14 cellular contexts compared by ENCODE assay signal in the genomic region with DNA sequence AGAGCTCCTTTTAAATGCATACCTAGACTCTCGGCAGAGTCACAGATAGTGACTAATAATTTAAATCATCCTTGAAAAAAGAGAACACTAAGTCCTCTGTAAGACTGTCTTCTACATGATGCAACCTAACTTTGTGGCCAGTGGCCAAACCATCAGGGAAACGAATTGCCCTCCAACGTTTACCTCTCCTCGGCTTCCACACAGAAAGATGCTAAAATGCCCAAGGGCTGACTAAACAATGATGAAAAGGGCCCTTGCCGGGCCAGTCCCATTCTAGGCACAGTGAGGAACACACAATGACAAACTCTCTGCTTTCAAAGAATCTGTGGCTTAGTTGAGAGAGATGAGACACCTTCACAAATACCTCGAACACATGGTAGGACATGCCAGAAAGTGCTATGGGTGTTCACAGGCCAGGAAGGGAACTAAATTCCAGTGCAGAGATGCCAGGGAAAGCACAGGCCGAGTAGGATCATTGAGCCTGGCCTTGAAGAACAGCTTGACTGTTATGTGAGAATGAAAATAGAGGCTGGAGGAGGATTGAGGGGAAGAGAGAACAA. TPM values are rescaled to one million over a fixed set of nuclear protein-coding genes. Genes with fewer than 3 reads are reported as not detected.
A peak's percentile ranks its signal among the peaks of the same experiment; 100 is the strongest.
DNase-seq lines count a peak whose midpoint lies in the region; ATAC-seq, FAIRE-seq and TF ChIP-seq lines count a peak whose summit lies in the region.
"Had no signal": no experiment of that assay in that cellular context is flagged by ENCODE, and none has a peak within 500 bp of the region (broad histone marks: within the 10 kb centered on the region; RNA-seq: fewer than 3 reads in every experiment).

No MANE protein-coding gene starts in this region.

- TF ChIP-seq POLR2A in A549 (IDR thresholded peaks at IDR 0.05; ENCODE audit: low read length) = no peak
- TF ChIP-seq POLR2A in body of pancreas (IDR thresholded peaks at IDR 0.05) = no peak

- H3K27me3 Mint-ChIP-seq in neural progenitor cell (ENCODE audit: insufficient read depth, low read depth) = no peaks in the 10 kb centered on the region
- H3K27me3 Mint-ChIP-seq: activated naive CD4-positive, alpha-beta T cell treated with anti-CD3 and anti-CD28 coated beads, Interleukin-2, amount 10 ng/mL, durations not matched to agents 7 days and 5 days had no signal

- ATAC-seq in A549 (peak; percentile 85 to 86), body of pancreas (no peak), HG03354 (IDR thresholded peaks at IDR 0.05; ENCODE audit: poor library complexity, severe bottlenecking, unreplicated experiment) (no peak)

- H3K4me1 Mint-ChIP-seq in neural progenitor cell = no peaks in the 10 kb centered on the region
- H3K4me1 Mint-ChIP-seq: activated naive CD4-positive, alpha-beta T cell treated with anti-CD3 and anti-CD28 coated beads, Interleukin-2, amount 10 ng/mL, durations not matched to agents 7 days and 5 days had no signal

- DNase-seq in A549 (ENCODE audit: low read depth in 1 of 2, low spot score in 1 of 2) (peak; percentile 38 to 79), HCEC 1CT (peak; percentile 84), body of pancreas (no peak), kidney (no peak), NCI-H1694 (lab: John Stamatoyannopoulos, UW) (no peak), NCI-H345 treated with DMSO at 0.1 percent for 48 hours (lab: John Stamatoyannopoulos, UW; ENCODE audit: unreplicated experiment) (no peak), neural progenitor cell (ENCODE audit: low spot score) (no peak)
- DNase-seq: activated CD4-positive, alpha-beta T cell treated with anti-CD3 and anti-CD28 coated beads for 48 hours; activated naive CD4-positive, alpha-beta T cell treated with anti-CD3 and anti-CD28 coated beads, Interleukin-2, amount 10 ng/mL, durations not matched to agents 7 days and 5 days; NCI-H2171; psoas muscle; SIG-M5 had no signal

- peaks cover 39% of the 10 kb centered on the region for H3K36me3 Mint-ChIP-seq in neural progenitor cell

- H3K79me2 ChIP-seq in neural progenitor cell (ENCODE audit: low read depth) = no peaks in the 10 kb centered on the region

- H3K36me3 ChIP-seq in body of pancreas (replicated peaks in 1 of 2; ENCODE audit: insufficient read depth in 1 of 2, low read depth in 2 of 2) (peaks cover 4 to 15% of the 10 kb centered on the region in 2 donors), kidney (ENCODE audit: control insufficient read depth in 1 of 2, insufficient read depth in 2 of 2, low read length in 2 of 2) (peaks cover 28 to 45% of the 10 kb centered on the region in 2 donors), neural progenitor cell (peaks cover 25% of the 10 kb centered on the region)

- H2AFZ ChIP-seq in neural progenitor cell (replicated peaks) = no peak overlapping the region

- H3K9me3 Mint-ChIP-seq in neural progenitor cell = no peaks in the 10 kb centered on the region
- H3K9me3 Mint-ChIP-seq: activated naive CD4-positive, alpha-beta T cell treated with anti-CD3 and anti-CD28 coated beads, Interleukin-2, amount 10 ng/mL, durations not matched to agents 7 days and 5 days had no signal

- peak overlapping the region; percentile 86 for H3K4me2 ChIP-seq in A549
- no peak overlapping the region for H3K4me2 ChIP-seq in neural progenitor cell
- H3K4me2 ChIP-seq: BLaER1 treated with 17β-estradiol and CSF1 and Interleukin-3, amounts not matched to agents 10 nM and 100 nM had no signal

- TF ChIP-seq CTCF in A549 (IDR thresholded peaks at IDR 0.05) = no peak
- TF ChIP-seq CTCF in body of pancreas (IDR thresholded peaks at IDR 0.05) = no peak
- no peak for TF ChIP-seq CTCF in kidney (IDR thresholded peaks at IDR 0.05; ENCODE audit: borderline replicate concordance, extremely low read depth, insufficient read depth)
- TF ChIP-seq CTCF in neural progenitor cell (IDR thresholded peaks at IDR 0.05) = no peak

- H3K27ac Mint-ChIP-seq in neural progenitor cell = no peak overlapping the region
- H3K27ac Mint-ChIP-seq: activated naive CD4-positive, alpha-beta T cell treated with anti-CD3 and anti-CD28 coated beads, Interleukin-2, amount 10 ng/mL, durations not matched to agents 7 days and 5 days had no signal

- H3K4me1 ChIP-seq in A549 = peaks cover 29% of the 10 kb centered on the region
- peaks cover 6% of the 10 kb centered on the region for H3K4me1 ChIP-seq in body of pancreas
- peaks cover 4% of the 10 kb centered on the region in 2 donors for H3K4me1 ChIP-seq in kidney (ENCODE audit: control insufficient read depth in 1 of 2, insufficient read depth in 1 of 2, low read depth in 1 of 2, low read length in 2 of 2)
- no peaks in the 10 kb centered on the region for H3K4me1 ChIP-seq in neural progenitor cell
- H3K4me1 ChIP-seq: BLaER1 treated with 17β-estradiol and CSF1 and Interleukin-3, amounts not matched to agents 10 nM and 100 nM; psoas muscle had no signal

- peak overlapping the region; percentile 90 to 98 for H3K27ac ChIP-seq in A549
- H3K27ac ChIP-seq in body of pancreas = peak overlapping the region in 3 of 4 donors; percentile 11 to 75 (median 46)
- peak overlapping the region; percentile 10 to 62 for H3K27ac ChIP-seq in kidney (ENCODE audit: low read depth in 2 of 2, low read length in 2 of 2)
- H3K27ac ChIP-seq in neural progenitor cell = no peak overlapping the region
- H3K27ac ChIP-seq: BLaER1 treated with 17β-estradiol and CSF1 and Interleukin-3, amounts not matched to agents 10 nM and 100 nM; psoas muscle had no signal

- H3K27me3 ChIP-seq in body of pancreas (no peaks in the 10 kb centered on the region), neural progenitor cell (no peaks in the 10 kb centered on the region)
- H3K27me3 ChIP-seq: BLaER1 treated with 17β-estradiol and CSF1 and Interleukin-3, amounts not matched to agents 10 nM and 100 nM had no signal

- no peaks in the 10 kb centered on the region for H3F3A ChIP-seq in neural progenitor cell (ENCODE audit: low read depth)

- POLR2A ChIA-PET in A549 (lab: Yijun Ruan, JAX) = interaction anchor here (1.5 kb wide), 1 partner anchor 14 kb away, joined by 3 read pairs; no protein-coding TSS in a partner anchor

- H3K9ac ChIP-seq in kidney (ENCODE audit: low read length in 2 of 2) (no peak overlapping the region), neural progenitor cell (no peak overlapping the region)
- H3K9ac ChIP-seq: BLaER1 treated with 17β-estradiol and CSF1 and Interleukin-3, amounts not matched to agents 10 nM and 100 nM had no signal

- WGBS in A549 (ENCODE audit: missing lambda C conversion rate) = 2% methylated on average over 7 of the region's 7 CpGs
- 51 to 66% methylated on average over 7 of the region's 7 CpGs for WGBS in body of pancreas, 2 donors

- FAIRE-seq in A549 (lab: Jason Lieb, UNC) = no peak
- no peak for FAIRE-seq in kidney (lab: Jason Lieb, UNC)

- peak in 1 of 2 experiments; percentile 2; a peak in 1 of 5 replicates for TF ChIP-seq EP300 in A549 (IDR thresholded peaks at IDR 0.05)

- no peaks in the 10 kb centered on the region for H3K9me3 ChIP-seq in A549
- no peaks in the 10 kb centered on the region for H3K9me3 ChIP-seq in body of pancreas
- H3K9me3 ChIP-seq in kidney (ENCODE audit: control insufficient read depth in 1 of 2, low read length in 2 of 2) = no peaks in the 10 kb centered on the region
- H3K9me3 ChIP-seq in neural progenitor cell (ENCODE audit: low read depth) = no peaks in the 10 kb centered on the region
- H3K9me3 ChIP-seq: psoas muscle had no signal

- H4K20me1 ChIP-seq in neural progenitor cell (ENCODE audit: low read depth) = no peaks in the 10 kb centered on the region
- H4K20me1 ChIP-seq: BLaER1 treated with 17β-estradiol and CSF1 and Interleukin-3, amounts not matched to agents 10 nM and 100 nM had no signal

- no peak overlapping the region for H3K4me3 Mint-ChIP-seq in neural progenitor cell
- H3K4me3 Mint-ChIP-seq: activated naive CD4-positive, alpha-beta T cell treated with anti-CD3 and anti-CD28 coated beads, Interleukin-2, amount 10 ng/mL, durations not matched to agents 7 days and 5 days had no signal

- CTCF ChIA-PET in A549 (lab: Yijun Ruan, JAX) = interaction anchor here (0.8 to 8.6 kb wide), 5 partner anchors 24 to 119 kb away, joined by 3 to 68 read pairs (median 3); no protein-coding TSS in a partner anchor

- peak overlapping the region; percentile 29; the same call in 2 of the 3 replicates for H3K4me3 ChIP-seq in A549
- no peak overlapping the region for H3K4me3 ChIP-seq in body of pancreas
- H3K4me3 ChIP-seq in kidney (ENCODE audit: low read length in 2 of 2) = no peak overlapping the region
- H3K4me3 ChIP-seq in neural progenitor cell = no peak overlapping the region
- H3K4me3 ChIP-seq: BLaER1 treated with 17β-estradiol and CSF1 and Interleukin-3, amounts not matched to agents 10 nM and 100 nM; psoas muscle had no signal

- TF ChIP-seq RAD21 in A549 (conservative IDR thresholded peaks at IDR 0.05 in 1 of 2, IDR thresholded peaks at IDR 0.05 in 1 of 2) = peak in 1 of 2 experiments; percentile 26; a peak in 1 of 5 replicates

- intact Hi-C loops in body of pancreas (cut with DNase I) = no loop called here
- intact Hi-C loops in kidney (cut with DNase I) = no loop called here

RNA-seq across cellular contexts. Expression of a gene that starts 35.3 kb away (rescaled TPM):
- polyA plus RNA-seq in A549 (2011; rRNA removed) = 0.80 and 0.93 TPM in 2 replicates
- polyA plus RNA-seq in A549 (2012; cell fraction: cytosol; rRNA removed) = 0.67 and 1.1 TPM in 2 replicates
- polyA plus RNA-seq in A549 (2012; cell fraction: nucleus; rRNA removed) = 3.8 and 4.0 TPM in 2 replicates
- 1.8 to 2.3 TPM (median 2.2 TPM) in 3 replicates for polyA plus RNA-seq in A549 (2017; fragmentation: RNase III; extraction: RNeasy Plus Mini Kit Qiagen cat#74134 plus additional on column Dnase treatment)
- polyA minus RNA-seq in A549 (2011; rRNA and poly(A)+ RNA removed) = 1.0 and 1.4 TPM in 2 replicates
- 1 to 10 TPM; 1.3 to 3.4 TPM for total RNA-seq in body of pancreas
- 9.1 TPM for total RNA-seq in kidney
- 1.8 TPM for polyA plus RNA-seq in kidney (ENCODE audit: insufficient read depth, low read depth, low replicate concordance)
- 2.8 and 5.0 TPM in 2 replicates for total RNA-seq in neural progenitor cell (ENCODE audit: low replicate concordance)

RNA-seq across cellular contexts. Expression of a gene that starts 48.8 kb away (rescaled TPM):
- 15.2 and 21.5 TPM in 2 replicates for polyA plus RNA-seq in A549 (2011; rRNA removed)
- polyA plus RNA-seq in A549 (2012; cell fraction: cytosol; rRNA removed) = 4.4 and 5.1 TPM in 2 replicates
- polyA plus RNA-seq in A549 (2012; cell fraction: nucleus; rRNA removed) = 5.5 and 11.7 TPM in 2 replicates
- polyA plus RNA-seq in A549 (2017; fragmentation: RNase III; extraction: RNeasy Plus Mini Kit Qiagen cat#74134 plus additional on column Dnase treatment) = 13.6 to 16.1 TPM (median 14.1 TPM) in 3 replicates
- polyA minus RNA-seq in A549 (2011; rRNA and poly(A)+ RNA removed) = 20.8 and 21.1 TPM in 2 replicates
- 10 to 100 TPM in 1 of 2 donors, 1 to 10 TPM in 1; 6.9 to 13.5 TPM for total RNA-seq in body of pancreas
- 21.8 TPM for total RNA-seq in kidney
- 4.2 TPM for polyA plus RNA-seq in kidney (ENCODE audit: insufficient read depth, low read depth, low replicate concordance)
- total RNA-seq in neural progenitor cell (ENCODE audit: low replicate concordance) = 24.1 and 30.8 TPM in 2 replicates

RNA-seq across cellular contexts. Expression of a gene that starts 49.2 kb away (rescaled TPM):
- polyA plus RNA-seq in A549 (2011; rRNA removed) (517 and 572 TPM in 2 replicates), A549 (2017; fragmentation: RNase III; extraction: RNeasy Plus Mini Kit Qiagen cat#74134 plus additional on column Dnase treatment) (621 to 751 TPM (median 643 TPM) in 3 replicates), kidney (ENCODE audit: insufficient read depth, low read depth, low replicate concordance) (394 TPM)
- 876 and 1,178 TPM in 2 replicates for polyA plus RNA-seq in A549 (2012; cell fraction: cytosol; rRNA removed)
- polyA plus RNA-seq in A549 (2012; cell fraction: nucleus; rRNA removed) = 419 and 424 TPM in 2 replicates
- 43.1 and 59.7 TPM in 2 replicates for polyA minus RNA-seq in A549 (2011; rRNA and poly(A)+ RNA removed)
- total RNA-seq in body of pancreas (10 to 100 TPM; 17.1 to 37.6 TPM), kidney (56.7 TPM), neural progenitor cell (ENCODE audit: low replicate concordance) (175 and 214 TPM in 2 replicates)

RNA-seq across cellular contexts. Expression of a gene that starts 59.7 kb away (rescaled TPM):
- polyA plus RNA-seq in A549 (2011; rRNA removed) (49.0 and 50.2 TPM in 2 replicates), A549 (2017; fragmentation: RNase III; extraction: RNeasy Plus Mini Kit Qiagen cat#74134 plus additional on column Dnase treatment) (27.9 to 32.2 TPM (median 31.8 TPM) in 3 replicates), kidney (ENCODE audit: insufficient read depth, low read depth, low replicate concordance) (21.0 TPM)
- 22.9 and 25.0 TPM in 2 replicates for polyA plus RNA-seq in A549 (2012; cell fraction: cytosol; rRNA removed)
- polyA plus RNA-seq in A549 (2012; cell fraction: nucleus; rRNA removed) = 6.4 and 11.0 TPM in 2 replicates
- polyA minus RNA-seq in A549 (2011; rRNA and poly(A)+ RNA removed) = 11.4 and 14.4 TPM in 2 replicates
- total RNA-seq in body of pancreas (1 to 10 TPM; 6.2 to 9.9 TPM), kidney (15.9 TPM), neural progenitor cell (ENCODE audit: low replicate concordance) (7.3 and 35.7 TPM in 2 replicates)

RNA-seq across cellular contexts. Expression of a gene that starts 59.9 kb away (rescaled TPM):
- polyA plus RNA-seq in A549 (2011; rRNA removed) = 4.1 and 4.2 TPM in 2 replicates
- polyA plus RNA-seq in A549 (2012; cell fraction: cytosol; rRNA removed) = 2.1 and 2.9 TPM in 2 replicates
- polyA plus RNA-seq in A549 (2012; cell fraction: nucleus; rRNA removed) = 1.6 and 2.0 TPM in 2 replicates
- polyA plus RNA-seq in A549 (2017; fragmentation: RNase III; extraction: RNeasy Plus Mini Kit Qiagen cat#74134 plus additional on column Dnase treatment) = 2.4 to 3.1 TPM (median 2.6 TPM) in 3 replicates
- polyA minus RNA-seq in A549 (2011; rRNA and poly(A)+ RNA removed) = 1.9 TPM in 2 replicates
- 1 to 10 TPM; 3.3 to 6.2 TPM for total RNA-seq in body of pancreas
- total RNA-seq in kidney = 3.4 TPM
- polyA plus RNA-seq in kidney (ENCODE audit: insufficient read depth, low read depth, low replicate concordance) = 3.7 TPM
- total RNA-seq in neural progenitor cell (ENCODE audit: low replicate concordance) = 3.8 and 3.9 TPM in 2 replicates

Comparison
In these comparisons a context has a peak if more than half of its experiments do, and no peak if none do; other contexts are left out.
1. ATAC-seq: peak in A549 (2 of 2); none in body of pancreas (single experiment) and HG03354 (single experiment).
2. DNase-seq: peak in A549 (2 of 2) and HCEC 1CT (single experiment); none in body of pancreas (0 of 4), kidney (single experiment), NCI-H1694 (single experiment), NCI-H345 treated with DMSO at 0.1 percent for 48 hours (single experiment) and neural progenitor cell (single experiment).